ENCODE assay signal across 1 cellular context in the genomic region with DNA sequence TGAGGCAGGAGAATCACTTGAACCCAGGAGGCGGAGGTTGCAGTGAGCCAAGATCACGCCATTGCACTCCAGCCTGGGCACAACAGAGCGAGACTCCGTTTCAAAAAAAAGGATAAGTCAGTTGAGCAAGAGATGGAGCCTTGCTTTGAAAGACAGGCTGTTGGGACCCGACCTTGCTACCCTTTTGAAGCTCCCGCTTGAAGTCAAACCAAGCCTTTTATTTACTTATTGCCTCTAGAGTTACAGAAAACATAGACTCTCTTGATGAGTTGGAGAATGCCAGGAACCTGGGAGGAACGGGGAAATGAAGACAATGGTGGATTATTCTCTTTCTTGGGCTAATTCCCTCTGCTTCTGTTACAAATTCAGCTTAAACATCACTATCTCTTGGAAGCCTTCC.
A peak's percentile ranks its signal among the peaks of the same experiment; 100 is the strongest.
TF ChIP-seq lines count a peak whose summit lies in the region.

No MANE protein-coding gene starts in this region.

TF ChIP-seq in HepG2, 621 proteins besides CTCF, POLR2A, EP300 and RAD21 (continued from another document and continues in another):
- TF ChIP-seq, protein P1, sequence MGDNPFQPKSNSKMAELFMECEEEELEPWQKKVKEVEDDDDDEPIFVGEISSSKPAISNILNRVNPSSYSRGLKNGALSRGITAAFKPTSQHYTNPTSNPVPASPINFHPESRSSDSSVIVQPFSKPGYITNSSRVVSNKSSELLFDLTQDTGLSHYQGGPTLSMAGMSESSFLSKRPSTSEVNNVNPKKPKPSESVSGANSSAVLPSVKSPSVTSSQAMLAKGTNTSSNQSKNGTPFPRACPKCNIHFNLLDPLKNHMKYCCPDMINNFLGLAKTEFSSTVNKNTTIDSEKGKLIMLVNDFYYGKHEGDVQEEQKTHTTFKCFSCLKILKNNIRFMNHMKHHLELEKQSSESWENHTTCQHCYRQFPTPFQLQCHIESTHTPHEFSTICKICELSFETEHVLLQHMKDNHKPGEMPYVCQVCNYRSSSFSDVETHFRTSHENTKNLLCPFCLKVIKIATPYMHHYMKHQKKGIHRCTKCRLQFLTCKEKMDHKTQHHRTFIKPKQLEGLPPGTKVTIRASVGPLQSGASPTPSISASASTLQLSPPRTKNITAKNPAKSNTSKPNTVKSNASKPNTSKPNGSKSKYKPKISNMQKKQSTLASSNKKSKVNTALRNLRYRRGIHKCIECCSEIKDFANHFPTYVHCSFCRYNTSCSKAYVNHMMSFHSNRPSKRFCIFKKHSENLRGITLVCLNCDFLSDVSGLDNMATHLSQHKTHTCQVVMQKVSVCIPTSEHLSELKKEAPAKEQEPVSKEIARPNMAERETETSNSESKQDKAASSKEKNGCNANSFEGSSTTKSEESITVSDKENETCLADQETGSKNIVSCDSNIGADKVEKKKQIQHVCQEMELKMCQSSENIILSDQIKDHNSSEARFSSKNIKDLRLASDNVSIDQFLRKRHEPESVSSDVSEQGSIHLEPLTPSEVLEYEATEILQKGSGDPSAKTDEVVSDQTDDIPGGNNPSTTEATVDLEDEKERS (CRISPR knock-in tag; IDR thresholded peaks at IDR 0.05) = 0 out of 2 replicates have a peak, but pooled peaks have one; percentile 44
- TF ChIP-seq, protein P2, sequence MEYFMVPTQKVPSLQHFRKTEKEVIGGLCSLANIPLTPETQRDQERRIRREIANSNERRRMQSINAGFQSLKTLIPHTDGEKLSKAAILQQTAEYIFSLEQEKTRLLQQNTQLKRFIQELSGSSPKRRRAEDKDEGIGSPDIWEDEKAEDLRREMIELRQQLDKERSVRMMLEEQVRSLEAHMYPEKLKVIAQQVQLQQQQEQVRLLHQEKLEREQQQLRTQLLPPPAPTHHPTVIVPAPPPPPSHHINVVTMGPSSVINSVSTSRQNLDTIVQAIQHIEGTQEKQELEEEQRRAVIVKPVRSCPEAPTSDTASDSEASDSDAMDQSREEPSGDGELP (IDR thresholded peaks at IDR 0.05; ENCODE audit: borderline replicate concordance, low read depth) = no peak
- TF ChIP-seq SALL2 (CRISPR knock-in tag; IDR thresholded peaks at IDR 0.05) = no peak
- no peak for TF ChIP-seq SOX6 (IDR thresholded peaks at IDR 0.05)
- peak; percentile 50; the same call in 1 of the 2 replicates for TF ChIP-seq SOX6 (CRISPR knock-in tag; IDR thresholded peaks at IDR 0.05)
- TF ChIP-seq SIX1 (CRISPR knock-in tag; IDR thresholded peaks at IDR 0.05; ENCODE audit: borderline replicate concordance) = peak; percentile 87; the same call in 1 of the 2 replicates
- TF ChIP-seq, protein P3, sequence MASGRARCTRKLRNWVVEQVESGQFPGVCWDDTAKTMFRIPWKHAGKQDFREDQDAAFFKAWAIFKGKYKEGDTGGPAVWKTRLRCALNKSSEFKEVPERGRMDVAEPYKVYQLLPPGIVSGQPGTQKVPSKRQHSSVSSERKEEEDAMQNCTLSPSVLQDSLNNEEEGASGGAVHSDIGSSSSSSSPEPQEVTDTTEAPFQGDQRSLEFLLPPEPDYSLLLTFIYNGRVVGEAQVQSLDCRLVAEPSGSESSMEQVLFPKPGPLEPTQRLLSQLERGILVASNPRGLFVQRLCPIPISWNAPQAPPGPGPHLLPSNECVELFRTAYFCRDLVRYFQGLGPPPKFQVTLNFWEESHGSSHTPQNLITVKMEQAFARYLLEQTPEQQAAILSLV (CRISPR knock-in tag; IDR thresholded peaks at IDR 0.05; ENCODE audit: borderline replicate concordance) = no peak
- peak; percentile 32; the same call in 1 of the 2 replicates for TF ChIP-seq HDAC1 (CRISPR knock-in tag; IDR thresholded peaks at IDR 0.05)
- TF ChIP-seq SOX13 (IDR thresholded peaks at IDR 0.05) = no peak
- peak in 1 of 2 experiments; percentile 78; a peak in 2 of 4 replicates for TF ChIP-seq SOX13 (CRISPR knock-in tag; conservative IDR thresholded peaks at IDR 0.05 in 1 of 2, IDR thresholded peaks at IDR 0.05 in 1 of 2)
- TF ChIP-seq, protein P4, sequence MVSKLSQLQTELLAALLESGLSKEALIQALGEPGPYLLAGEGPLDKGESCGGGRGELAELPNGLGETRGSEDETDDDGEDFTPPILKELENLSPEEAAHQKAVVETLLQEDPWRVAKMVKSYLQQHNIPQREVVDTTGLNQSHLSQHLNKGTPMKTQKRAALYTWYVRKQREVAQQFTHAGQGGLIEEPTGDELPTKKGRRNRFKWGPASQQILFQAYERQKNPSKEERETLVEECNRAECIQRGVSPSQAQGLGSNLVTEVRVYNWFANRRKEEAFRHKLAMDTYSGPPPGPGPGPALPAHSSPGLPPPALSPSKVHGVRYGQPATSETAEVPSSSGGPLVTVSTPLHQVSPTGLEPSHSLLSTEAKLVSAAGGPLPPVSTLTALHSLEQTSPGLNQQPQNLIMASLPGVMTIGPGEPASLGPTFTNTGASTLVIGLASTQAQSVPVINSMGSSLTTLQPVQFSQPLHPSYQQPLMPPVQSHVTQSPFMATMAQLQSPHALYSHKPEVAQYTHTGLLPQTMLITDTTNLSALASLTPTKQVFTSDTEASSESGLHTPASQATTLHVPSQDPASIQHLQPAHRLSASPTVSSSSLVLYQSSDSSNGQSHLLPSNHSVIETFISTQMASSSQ (IDR thresholded peaks at IDR 0.05; ENCODE audit: low read depth) = no peak
- TF ChIP-seq, protein P4 (CRISPR knock-in tag; IDR thresholded peaks at IDR 0.05; ENCODE audit: borderline replicate concordance) = peak; percentile 37; the same call in 1 of the 2 replicates
- TF ChIP-seq KDM6A (CRISPR knock-in tag; IDR thresholded peaks at IDR 0.05; ENCODE audit: low read depth) = 0 out of 2 replicates have a peak, but pooled peaks have one; percentile 34
- 0 out of 2 replicates have a peak, but pooled peaks have one; percentile 17 for TF ChIP-seq ATF1 (CRISPR knock-in tag; IDR thresholded peaks at IDR 0.05)
- TF ChIP-seq TCF7 (IDR thresholded peaks at IDR 0.05; ENCODE audit: low read depth) = peak; percentile 84
- TF ChIP-seq, protein P5, sequence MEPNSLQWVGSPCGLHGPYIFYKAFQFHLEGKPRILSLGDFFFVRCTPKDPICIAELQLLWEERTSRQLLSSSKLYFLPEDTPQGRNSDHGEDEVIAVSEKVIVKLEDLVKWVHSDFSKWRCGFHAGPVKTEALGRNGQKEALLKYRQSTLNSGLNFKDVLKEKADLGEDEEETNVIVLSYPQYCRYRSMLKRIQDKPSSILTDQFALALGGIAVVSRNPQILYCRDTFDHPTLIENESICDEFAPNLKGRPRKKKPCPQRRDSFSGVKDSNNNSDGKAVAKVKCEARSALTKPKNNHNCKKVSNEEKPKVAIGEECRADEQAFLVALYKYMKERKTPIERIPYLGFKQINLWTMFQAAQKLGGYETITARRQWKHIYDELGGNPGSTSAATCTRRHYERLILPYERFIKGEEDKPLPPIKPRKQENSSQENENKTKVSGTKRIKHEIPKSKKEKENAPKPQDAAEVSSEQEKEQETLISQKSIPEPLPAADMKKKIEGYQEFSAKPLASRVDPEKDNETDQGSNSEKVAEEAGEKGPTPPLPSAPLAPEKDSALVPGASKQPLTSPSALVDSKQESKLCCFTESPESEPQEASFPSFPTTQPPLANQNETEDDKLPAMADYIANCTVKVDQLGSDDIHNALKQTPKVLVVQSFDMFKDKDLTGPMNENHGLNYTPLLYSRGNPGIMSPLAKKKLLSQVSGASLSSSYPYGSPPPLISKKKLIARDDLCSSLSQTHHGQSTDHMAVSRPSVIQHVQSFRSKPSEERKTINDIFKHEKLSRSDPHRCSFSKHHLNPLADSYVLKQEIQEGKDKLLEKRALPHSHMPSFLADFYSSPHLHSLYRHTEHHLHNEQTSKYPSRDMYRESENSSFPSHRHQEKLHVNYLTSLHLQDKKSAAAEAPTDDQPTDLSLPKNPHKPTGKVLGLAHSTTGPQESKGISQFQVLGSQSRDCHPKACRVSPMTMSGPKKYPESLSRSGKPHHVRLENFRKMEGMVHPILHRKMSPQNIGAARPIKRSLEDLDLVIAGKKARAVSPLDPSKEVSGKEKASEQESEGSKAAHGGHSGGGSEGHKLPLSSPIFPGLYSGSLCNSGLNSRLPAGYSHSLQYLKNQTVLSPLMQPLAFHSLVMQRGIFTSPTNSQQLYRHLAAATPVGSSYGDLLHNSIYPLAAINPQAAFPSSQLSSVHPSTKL (CRISPR knock-in tag; IDR thresholded peaks at IDR 0.05) = peak; percentile 56; the same call in 1 of the 2 replicates
- peak; percentile 45; the same call in 1 of the 2 replicates for TF ChIP-seq CREM (IDR thresholded peaks at IDR 0.05)
- TF ChIP-seq CREM (CRISPR knock-in tag; IDR thresholded peaks at IDR 0.05) = no peak
- 0 out of 2 replicates have a peak, but pooled peaks have one; percentile 23 for TF ChIP-seq ZNF121 (CRISPR knock-in tag; IDR thresholded peaks at IDR 0.05)
- peak; percentile 18 for TF ChIP-seq ASH2L (IDR thresholded peaks at IDR 0.05; ENCODE audit: insufficient read length, low read depth, low read length)
- no peak for TF ChIP-seq FOXA1 (IDR thresholded peaks at IDR 0.05)
- peak; percentile 33; the same call in 1 of the 2 replicates for TF ChIP-seq FOXA1 (CRISPR knock-in tag; IDR thresholded peaks at IDR 0.05)
- TF ChIP-seq, protein P6, sequence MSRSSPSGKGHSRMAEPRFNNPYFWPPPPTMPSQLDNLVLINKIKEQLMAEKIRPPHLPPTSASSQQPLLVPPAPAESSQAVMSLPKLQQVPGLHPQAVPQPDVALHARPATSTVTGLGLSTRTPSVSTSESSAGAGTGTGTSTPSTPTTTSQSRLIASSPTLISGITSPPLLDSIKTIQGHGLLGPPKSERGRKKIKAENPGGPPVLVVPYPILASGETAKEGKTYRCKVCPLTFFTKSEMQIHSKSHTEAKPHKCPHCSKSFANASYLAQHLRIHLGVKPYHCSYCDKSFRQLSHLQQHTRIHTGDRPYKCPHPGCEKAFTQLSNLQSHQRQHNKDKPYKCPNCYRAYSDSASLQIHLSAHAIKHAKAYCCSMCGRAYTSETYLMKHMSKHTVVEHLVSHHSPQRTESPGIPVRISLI (CRISPR knock-in tag; IDR thresholded peaks at IDR 0.05; ENCODE audit: borderline replicate concordance) = peak; percentile 60; the same call in 1 of the 2 replicates
- no peak for TF ChIP-seq ZNF570 (CRISPR knock-in tag; IDR thresholded peaks at IDR 0.05; ENCODE audit: borderline replicate concordance)
- TF ChIP-seq, protein P7, sequence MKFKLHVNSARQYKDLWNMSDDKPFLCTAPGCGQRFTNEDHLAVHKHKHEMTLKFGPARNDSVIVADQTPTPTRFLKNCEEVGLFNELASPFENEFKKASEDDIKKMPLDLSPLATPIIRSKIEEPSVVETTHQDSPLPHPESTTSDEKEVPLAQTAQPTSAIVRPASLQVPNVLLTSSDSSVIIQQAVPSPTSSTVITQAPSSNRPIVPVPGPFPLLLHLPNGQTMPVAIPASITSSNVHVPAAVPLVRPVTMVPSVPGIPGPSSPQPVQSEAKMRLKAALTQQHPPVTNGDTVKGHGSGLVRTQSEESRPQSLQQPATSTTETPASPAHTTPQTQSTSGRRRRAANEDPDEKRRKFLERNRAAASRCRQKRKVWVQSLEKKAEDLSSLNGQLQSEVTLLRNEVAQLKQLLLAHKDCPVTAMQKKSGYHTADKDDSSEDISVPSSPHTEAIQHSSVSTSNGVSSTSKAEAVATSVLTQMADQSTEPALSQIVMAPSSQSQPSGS (CRISPR knock-in tag; IDR thresholded peaks at IDR 0.05) = peak; percentile 16; the same call in 1 of the 2 replicates
- TF ChIP-seq MTA3 (CRISPR knock-in tag; IDR thresholded peaks at IDR 0.05) = no peak
- TF ChIP-seq CEBPB (IDR thresholded peaks at IDR 0.05; ENCODE audit: borderline replicate concordance, low read depth, low read length) = 0 out of 2 replicates have a peak, but pooled peaks have one; percentile 7
- TF ChIP-seq SP1 (IDR thresholded peaks at IDR 0.05) = no peak
- no peak for TF ChIP-seq SP1 (CRISPR knock-in tag; IDR thresholded peaks at IDR 0.05)
- TF ChIP-seq SIX4 (CRISPR knock-in tag; IDR thresholded peaks at IDR 0.05) = peak; percentile 66; the same call in 1 of the 2 replicates
- peak; percentile 57 for TF ChIP-seq CEBPG (CRISPR knock-in tag; IDR thresholded peaks at IDR 0.05)
- no peak for TF ChIP-seq LCORL (IDR thresholded peaks at IDR 0.05)
- TF ChIP-seq LCORL (CRISPR knock-in tag; IDR thresholded peaks at IDR 0.05) = 0 out of 2 replicates have a peak, but pooled peaks have one; percentile 13
- TF ChIP-seq NFIC (IDR thresholded peaks at IDR 0.05; ENCODE audit: low read length) = 0 out of 2 replicates have a peak, but pooled peaks have one; percentile 43
- no peak for TF ChIP-seq ZBTB21 (CRISPR knock-in tag; IDR thresholded peaks at IDR 0.05)
- 0 out of 2 replicates have a peak, but pooled peaks have one; percentile 56 for TF ChIP-seq SIN3A (IDR thresholded peaks at IDR 0.05; ENCODE audit: borderline replicate concordance, low read depth, low read length)
- no peak for TF ChIP-seq GPN1 (CRISPR knock-in tag; IDR thresholded peaks at IDR 0.05; ENCODE audit: borderline replicate concordance)
- TF ChIP-seq NR2F2 (IDR thresholded peaks at IDR 0.05; ENCODE audit: borderline replicate concordance, low read depth) = peak; percentile 26; the same call in 1 of the 2 replicates
- 0 out of 2 replicates have a peak, but pooled peaks have one; percentile 31 for TF ChIP-seq EHMT2 (IDR thresholded peaks at IDR 0.05; ENCODE audit: borderline replicate concordance, low read depth, low read length)
- 0 out of 2 replicates have a peak, but pooled peaks have one; percentile 18 for TF ChIP-seq NR2F6 (IDR thresholded peaks at IDR 0.05)
- peak; percentile 34; the same call in 1 of the 2 replicates for TF ChIP-seq NR2F6 (CRISPR knock-in tag; IDR thresholded peaks at IDR 0.05)
- TF ChIP-seq MYC (CRISPR knock-in tag; IDR thresholded peaks at IDR 0.05; ENCODE audit: borderline replicate concordance) = no peak
- TF ChIP-seq SAP130 (CRISPR knock-in tag; IDR thresholded peaks at IDR 0.05; ENCODE audit: low read depth) = peak; percentile 59
- TF ChIP-seq NCOR1 (IDR thresholded peaks at IDR 0.05; ENCODE audit: borderline replicate concordance, low read length) = peak; percentile 15; the same call in 1 of the 2 replicates
- 0 out of 2 replicates have a peak, but pooled peaks have one; percentile 53 for TF ChIP-seq ZNF292 (CRISPR knock-in tag; IDR thresholded peaks at IDR 0.05; ENCODE audit: borderline replicate concordance, low read depth)
- TF ChIP-seq PITX1 (CRISPR knock-in tag; IDR thresholded peaks at IDR 0.05) = peak; percentile 32; the same call in 1 of the 2 replicates
